Comparison of ENCODE assay signal across 1 cellular context in the genomic region with DNA sequence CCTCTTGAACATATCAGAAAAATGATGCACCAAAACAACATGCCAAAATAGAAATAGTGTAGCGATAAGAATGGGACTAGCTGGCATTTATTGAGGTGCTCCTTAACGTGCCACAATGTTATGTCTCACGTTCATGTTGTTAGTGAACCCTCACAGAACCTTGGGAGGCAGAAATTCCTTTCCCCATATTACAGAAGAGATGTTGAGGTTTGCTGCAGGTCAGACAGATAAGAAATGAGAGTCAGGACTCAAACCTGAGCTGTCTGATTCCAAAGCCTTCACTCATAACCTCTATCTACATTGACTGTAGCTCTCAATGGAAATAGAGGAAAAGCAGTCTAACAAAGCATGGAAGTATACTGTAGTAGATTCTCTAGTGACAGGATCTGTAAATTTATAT.
A peak's percentile ranks its signal among the peaks of the same experiment; 100 is the strongest.
TF ChIP-seq lines count a peak whose summit lies in the region.

No MANE protein-coding gene starts in this region.

TF ChIP-seq in IMR-90, 13 proteins besides CTCF, POLR2A, EP300 and RAD21:
- peak; percentile 74 for TF ChIP-seq BHLHE40 (IDR thresholded peaks at IDR 0.05; ENCODE audit: low read depth, low read length)
- TF ChIP-seq, protein P1, sequence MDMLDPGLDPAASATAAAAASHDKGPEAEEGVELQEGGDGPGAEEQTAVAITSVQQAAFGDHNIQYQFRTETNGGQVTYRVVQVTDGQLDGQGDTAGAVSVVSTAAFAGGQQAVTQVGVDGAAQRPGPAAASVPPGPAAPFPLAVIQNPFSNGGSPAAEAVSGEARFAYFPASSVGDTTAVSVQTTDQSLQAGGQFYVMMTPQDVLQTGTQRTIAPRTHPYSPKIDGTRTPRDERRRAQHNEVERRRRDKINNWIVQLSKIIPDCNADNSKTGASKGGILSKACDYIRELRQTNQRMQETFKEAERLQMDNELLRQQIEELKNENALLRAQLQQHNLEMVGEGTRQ (IDR thresholded peaks at IDR 0.05; ENCODE audit: low read depth, low read length) = no peak
